9 cellular contexts compared by ENCODE assay signal in genomic region chr11:111764621-111765020, GRCh38. TPM values are rescaled to one million over a fixed set of nuclear protein-coding genes. Genes with fewer than 3 reads are reported as not detected.
DNase-seq lines count a peak whose midpoint lies in the region; ATAC-seq, FAIRE-seq and TF ChIP-seq lines count a peak whose summit lies in the region.
"Had no signal": no experiment of that assay in that cellular context is flagged by ENCODE, and none has a peak within 500 bp of the region (broad histone marks: within the 10 kb centered on the region; RNA-seq: fewer than 3 reads in every experiment).

No MANE protein-coding gene starts in this region.

- intact Hi-C loops in PC-9 (cut with micrococcal nuclease; ENCODE audit: unreplicated experiment) (no loop called here), endothelial cell of umbilical vein (cut with micrococcal nuclease) (no loop called here), ovary (cut with DNase I) (loop anchor here in 1 of 4 donors (5.0 kb wide), 1 partner anchor 162 kb away; the partner anchor contains the start of gene SIK2)

- H3K27me3 ChIP-seq in PC-9 (ENCODE audit: insufficient read depth, low read depth) (no peaks in the 10 kb centered on the region), endothelial cell of umbilical vein (ENCODE audit: control insufficient read depth in 2 of 2, insufficient read depth in 2 of 2, low read length in 2 of 2) (no peaks in the 10 kb centered on the region), ovary (no peaks in the 10 kb centered on the region)

- H3K4me3 ChIP-seq in PC-9 (peak overlapping the region; percentile 66), endothelial cell of umbilical vein (replicated peaks in 1 of 3; ENCODE audit: insufficient read depth in 1 of 3, low read depth in 1 of 3, low read length in 3 of 3) (peak overlapping the region in 1 of 3 experiments; percentile 85), ovary (peak overlapping the region; percentile 64)

- H3K4me2 ChIP-seq in PC-9 (peak overlapping the region; percentile 91), endothelial cell of umbilical vein (ENCODE audit: insufficient read depth, low read length) (peak overlapping the region; percentile 95)

- H3K4me1 ChIP-seq in PC-9 (replicated peaks; ENCODE audit: insufficient read depth) (peaks cover 27% of the 10 kb centered on the region), endothelial cell of umbilical vein (ENCODE audit: control insufficient read depth, extremely low read depth, insufficient read depth, low read length) (peaks cover 15% of the 10 kb centered on the region), ovary (ENCODE audit: insufficient read depth) (peaks cover 6% of the 10 kb centered on the region)

- H3K79me2 ChIP-seq in PC-9 (ENCODE audit: low read depth), result peaks cover 38% of the 10 kb centered on the region
- peaks cover 12% of the 10 kb centered on the region for H3K79me2 ChIP-seq in endothelial cell of umbilical vein (ENCODE audit: control insufficient read depth, insufficient read depth, low read length)

- TF ChIP-seq CTCF in PC-9 (conservative IDR thresholded peaks at IDR 0.05) (no peak), endothelial cell of umbilical vein (IDR thresholded peaks at IDR 0.05; ENCODE audit: extremely low read depth in 1 of 2, insufficient read depth in 1 of 2, low read depth in 1 of 2, low read length in 2 of 2) (no peak), ovary (IDR thresholded peaks at IDR 0.05) (no peak)

- H3K9me1 ChIP-seq in endothelial cell of umbilical vein (replicated peaks; ENCODE audit: control insufficient read depth, extremely low read depth, insufficient read depth, low read length), result no peaks in the 10 kb centered on the region

- BruUV-seq in PC-9 (replicated peaks; lab: Mats Ljungman, UMichigan), result no TSS peak
- BruUV-seq in endothelial cell of umbilical vein (replicated peaks; lab: Mats Ljungman, UMichigan), result no TSS peak

- no peak overlapping the region for H3K9ac ChIP-seq in endothelial cell of umbilical vein (replicated peaks; ENCODE audit: extremely low read depth, insufficient read depth, low read length)

- dilution Hi-C loops in endothelial cell of umbilical vein (cut with MboI; ENCODE audit: extremely low pct_ligation_motif_present, low sequenced_read_pairs), result no loop called here

- H3F3A ChIP-seq in PC-9 (ENCODE audit: insufficient read depth, low read depth), result peaks cover 12% of the 10 kb centered on the region

- H3K9me3 ChIP-seq in PC-9 (ENCODE audit: insufficient read depth, low read depth) (no peaks in the 10 kb centered on the region), endothelial cell of umbilical vein (replicated peaks; ENCODE audit: control insufficient read depth, insufficient read depth, low read length) (no peaks in the 10 kb centered on the region), ovary (no peaks in the 10 kb centered on the region)

- H3K36me3 ChIP-seq in PC-9 (ENCODE audit: low read depth), result peaks cover 37% of the 10 kb centered on the region
- peaks cover 2 to 10% of the 10 kb centered on the region in 2 experiments for H3K36me3 ChIP-seq in endothelial cell of umbilical vein (ENCODE audit: control insufficient read depth in 2 of 2, extremely low read depth in 1 of 2, insufficient read depth in 2 of 2, low read length in 2 of 2)
- H3K36me3 ChIP-seq in ovary, result no peaks in the 10 kb centered on the region

- no peak for TF ChIP-seq EP300 in ovary (IDR thresholded peaks at IDR 0.05)

- ATAC-seq in GM19328 (IDR thresholded peaks at IDR 0.05; ENCODE audit: unreplicated experiment) (no peak), GM21786 (IDR thresholded peaks at IDR 0.05; ENCODE audit: unreplicated experiment) (no peak)

- FAIRE-seq in endothelial cell of umbilical vein (lab: Jason Lieb, UNC), result no peak

- TF ChIP-seq POLR2A in endothelial cell of umbilical vein (IDR thresholded peaks at IDR 0.05; ENCODE audit: low read depth, low read length) (no peak), ovary (IDR thresholded peaks at IDR 0.05) (no peak)

- H3K9me2 ChIP-seq in PC-9 (ENCODE audit: insufficient read depth), result no peaks in the 10 kb centered on the region

- WGBS in ovary, 3 donors, result 36 to 63% (median 37%) methylated on average over 1 of the region's 1 CpG

- DNase-seq in EL, result peak; percentile 43
- DNase-seq in PC-9, result no peak
- peak; percentile 6 for DNase-seq in endothelial cell of umbilical vein (ENCODE audit: low read depth, low spot score)
- no peak for DNase-seq in ovary
- no peak for DNase-seq in dermis blood vessel endothelial cell
- no peak for DNase-seq in activated CD4-positive, alpha-beta T cell treated with anti-CD3 and anti-CD28 coated beads, Interleukin-2, amount 50 U/mL, for 4 hours
- DNase-seq: OCI-M1 had no signal

- peak overlapping the region; percentile 93; the same call in 1 of the 2 replicates for H2AFZ ChIP-seq in PC-9
- no peak overlapping the region for H2AFZ ChIP-seq in endothelial cell of umbilical vein (ENCODE audit: low read depth, low read length)

- H4K20me1 ChIP-seq in PC-9 (ENCODE audit: insufficient read depth) (0 out of 2 replicates have a peak, but pooled peaks cover 8% of the 10 kb centered on the region), endothelial cell of umbilical vein (replicated peaks; ENCODE audit: control insufficient read depth, extremely low read depth, insufficient read depth, low read length) (no peaks in the 10 kb centered on the region)

- H3K27ac ChIP-seq in PC-9, result no peak overlapping the region
- H3K27ac ChIP-seq in endothelial cell of umbilical vein (ENCODE audit: insufficient read depth, low read depth, low read length), result no peak overlapping the region
- no peak overlapping the region for H3K27ac ChIP-seq in ovary

- CTCF ChIA-PET in PC-9 (lab: Charles Lee) (interaction anchor here (0.6 to 1.4 kb wide), 2 partner anchors 13 to 82 kb away, joined by 5 to 7 read pairs; no protein-coding TSS in a partner anchor), endothelial cell of umbilical vein (lab: Charles Lee) (interaction anchor here (0.8 to 6.9 kb wide), 9 partner anchors 9 to 178 kb away, joined by 3 to 82 read pairs (median 5); no protein-coding TSS in a partner anchor)

- POLR2A ChIA-PET in PC-9 (lab: Charles Lee; ENCODE audit: unreplicated experiment) (no interaction called here), endothelial cell of umbilical vein (lab: Charles Lee) (no interaction called here)

TF ChIP-seq in endothelial cell of umbilical vein, 7 proteins besides CTCF, POLR2A, EP300 and RAD21:
- TF ChIP-seq MYC (IDR thresholded peaks at IDR 0.05; ENCODE audit: low read depth, low read length) (no peak), EZH2 (IDR thresholded peaks at IDR 0.05; ENCODE audit: borderline replicate concordance, low read depth, low read length, severe bottlenecking) (no peak), JUN (IDR thresholded peaks at IDR 0.05; ENCODE audit: borderline replicate concordance, insufficient read depth, insufficient read length, low read depth) (no peak), GATA2 (IDR thresholded peaks at IDR 0.05; ENCODE audit: insufficient read depth, insufficient read length, low read depth, low read length) (no peak), POLR2AphosphoS5 (IDR thresholded peaks at IDR 0.05; ENCODE audit: insufficient read depth, low read depth, low read length) (no peak), FOS (IDR thresholded peaks at IDR 0.05; ENCODE audit: borderline replicate concordance, insufficient read depth, low read length) (no peak)
- TF ChIP-seq, protein P1, sequence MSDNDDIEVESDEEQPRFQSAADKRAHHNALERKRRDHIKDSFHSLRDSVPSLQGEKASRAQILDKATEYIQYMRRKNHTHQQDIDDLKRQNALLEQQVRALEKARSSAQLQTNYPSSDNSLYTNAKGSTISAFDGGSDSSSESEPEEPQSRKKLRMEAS (IDR thresholded peaks at IDR 0.05; ENCODE audit: insufficient read depth, insufficient read length), result no peak

RNA-seq across cellular contexts. Expression of gene PPP2R1B, which starts 1.6 kb away (rescaled TPM):
- total RNA-seq in PC-9 (2021), result 28.9 and 36.4 TPM in 2 replicates
- total RNA-seq in endothelial cell of umbilical vein, result 42.7 and 50.8 TPM in 2 replicates
- polyA plus RNA-seq in endothelial cell of umbilical vein, result 17.0 and 18.0 TPM in 2 replicates
- polyA plus RNA-seq in endothelial cell of umbilical vein (2011; cell fraction: cytosol; rRNA removed), result 20.0 and 22.9 TPM in 2 replicates
- 32.5 and 32.7 TPM in 2 replicates for polyA plus RNA-seq in endothelial cell of umbilical vein (2011; cell fraction: nucleus; rRNA removed)
- 31.6 and 33.7 TPM in 2 replicates for polyA plus RNA-seq in endothelial cell of umbilical vein (2012)
- polyA minus RNA-seq in endothelial cell of umbilical vein, result 59.6 and 61.0 TPM in 2 replicates
- 16.8 TPM for polyA minus RNA-seq in endothelial cell of umbilical vein (2011; cell fraction: cytosol; rRNA and poly(A)+ RNA removed)
- polyA minus RNA-seq in endothelial cell of umbilical vein (2011; cell fraction: nucleus; rRNA and poly(A)+ RNA removed), result 28.8 and 45.3 TPM in 2 replicates
- total RNA-seq in ovary, result 10 to 100 TPM; 17.3 to 36.4 (median 25.9) TPM
- polyA plus RNA-seq in ovary, result 10 to 100 TPM in 1 of 2 donors, 1 to 10 TPM in 1; 9.8 to 20.4 TPM
- 52.6 and 72.7 TPM in 2 replicates for total RNA-seq in dermis blood vessel endothelial cell

Comparison
In these comparisons a context has a peak if more than half of its experiments do, and no peak if none do; other contexts are left out.
1. DNase-seq: peak in EL (single experiment) and endothelial cell of umbilical vein (single experiment); none in PC-9 (0 of 2), ovary (0 of 5), dermis blood vessel endothelial cell (single experiment) and activated CD4-positive, alpha-beta T cell treated with anti-CD3 and anti-CD28 coated beads, Interleukin-2, amount 50 U/mL, for 4 hours (0 of 2).